In genomic region chr7:35152059-35152458, GRCh38 we compare ENCODE assay signal across 5 cellular contexts.
DNase-seq lines count a peak whose midpoint lies in the region; ATAC-seq and TF ChIP-seq lines count a peak whose summit lies in the region.
"Not testable (repeated sequence)": the region's sequence is repeated elsewhere in the genome, so short reads cannot be mapped to it uniquely, and the experiment has no call there.

No MANE protein-coding gene starts in this region.

- not testable (repeated sequence) for H3K4me1 ChIP-seq in Karpas-422 (ENCODE audit: low read length); PC-9 (replicated peaks; ENCODE audit: insufficient read depth); right cardiac atrium (ENCODE audit: control insufficient read depth, insufficient read depth, low read length)

- not testable (repeated sequence) for H4K20me1 ChIP-seq in Karpas-422 (ENCODE audit: insufficient read depth, low read depth, low read length); PC-9 (ENCODE audit: insufficient read depth)

- H3K9ac ChIP-seq in Karpas-422 (ENCODE audit: low read length), result not testable (repeated sequence)

- H3K27ac ChIP-seq in Karpas-422 (ENCODE audit: low read length); PC-9; right cardiac atrium (ENCODE audit: low read length): not testable (repeated sequence)

- H3K79me2 ChIP-seq in Karpas-422 (ENCODE audit: low read length); PC-9 (ENCODE audit: low read depth): not testable (repeated sequence)

- not testable (repeated sequence) for BruUV-seq in PC-9 (replicated peaks; lab: Mats Ljungman, UMichigan)

- DNase-seq in GM12865 (ENCODE audit: low read depth) (peak; percentile 0), Karpas-422 (peak; percentile 39), NCI-H69 (lab: John Stamatoyannopoulos, UW) (peak; percentile 21), PC-9 (peak in 1 of 2 experiments; percentile 27), right cardiac atrium (peak in 2 of 3 donors; percentile 14 to 35)

- H2AFZ ChIP-seq in Karpas-422 (ENCODE audit: low read length), result not testable (repeated sequence)
- H2AFZ ChIP-seq in PC-9, result peak overlapping the region; percentile 58; the same call in 1 of the 2 replicates

- not testable (repeated sequence) for H3K27me3 ChIP-seq in Karpas-422 (ENCODE audit: low read length); PC-9 (ENCODE audit: insufficient read depth, low read depth); right cardiac atrium (ENCODE audit: control insufficient read depth, insufficient read depth)

- POLR2A ChIA-PET in PC-9 (lab: Charles Lee; ENCODE audit: unreplicated experiment), result not testable (repeated sequence)

- TF ChIP-seq CTCF in GM12865 (IDR thresholded peaks at IDR 0.05; ENCODE audit: insufficient read depth, low read depth, low read length, missing control alignments); PC-9 (conservative IDR thresholded peaks at IDR 0.05): not testable (repeated sequence)

- CTCF ChIA-PET in PC-9 (lab: Charles Lee), result not testable (repeated sequence)

- not testable (repeated sequence) for H3K4me2 ChIP-seq in Karpas-422 (ENCODE audit: low read depth, low read length, poor library complexity, severe bottlenecking)
- H3K4me2 ChIP-seq in PC-9, result peak overlapping the region; percentile 42

- not testable (repeated sequence) for H3K36me3 ChIP-seq in Karpas-422 (ENCODE audit: insufficient read depth, low read length); PC-9 (ENCODE audit: low read depth)

- H3K4me3 ChIP-seq in GM12865 (ENCODE audit: low read depth, low read length); Karpas-422 (ENCODE audit: low read length); right cardiac atrium (ENCODE audit: low read length): not testable (repeated sequence)
- peak overlapping the region; percentile 27; the same call in 1 of the 2 replicates for H3K4me3 ChIP-seq in PC-9

- H3F3A ChIP-seq in PC-9 (ENCODE audit: insufficient read depth, low read depth), result not testable (repeated sequence)

- not testable (repeated sequence) for H3K9me2 ChIP-seq in Karpas-422 (replicated peaks; ENCODE audit: insufficient read depth, low read length); PC-9 (ENCODE audit: insufficient read depth)

- intact Hi-C loops in PC-9 (cut with micrococcal nuclease; ENCODE audit: unreplicated experiment); right cardiac atrium (cut with DNase I): not testable (repeated sequence)

- H3K9me3 ChIP-seq in Karpas-422 (ENCODE audit: low read length); PC-9 (ENCODE audit: insufficient read depth, low read depth); right cardiac atrium (ENCODE audit: control insufficient read depth, low read length): not testable (repeated sequence)

- not testable (repeated sequence) for ATAC-seq in right cardiac atrium

- WGBS in right cardiac atrium, result 96% methylated on average over 8 of the region's 8 CpGs
